Comparison of ENCODE assay signal across 8 cellular contexts in genomic region chr10:86899670-86900276, GRCh38. TPM values are rescaled to one million over a fixed set of nuclear protein-coding genes. Genes with fewer than 3 reads are reported as not detected.
A peak's percentile ranks its signal among the peaks of the same experiment; 100 is the strongest.
DNase-seq lines count a peak whose midpoint lies in the region; ATAC-seq and TF ChIP-seq lines count a peak whose summit lies in the region.

No MANE protein-coding gene starts in this region.

- H2BK120ac ChIP-seq in IMR-90 (ENCODE audit: low read depth, low read length) = no peak overlapping the region

- no peak overlapping the region for H3K18ac ChIP-seq in IMR-90 (ENCODE audit: low read depth, low read length)

- H4K8ac ChIP-seq in IMR-90 (ENCODE audit: low read depth in 2 of 2, low read length in 2 of 2) = no peak overlapping the region

- H2AFZ ChIP-seq in IMR-90 (replicated peaks; ENCODE audit: low read length, poor library complexity) (no peak overlapping the region), mammary epithelial cell (ENCODE audit: low read depth, low read length) (no peak overlapping the region)

- no TSS peak for BruUV-seq in IMR-90 (replicated peaks; lab: Mats Ljungman, UMichigan)
- no TSS peak for BruUV-seq in mammary epithelial cell (replicated peaks; lab: Mats Ljungman, UMichigan)

- no peak overlapping the region for H3K4me3 ChIP-seq in IMR-90 (ENCODE audit: insufficient read depth, low read depth, low read length)
- H3K4me3 ChIP-seq in mammary epithelial cell (replicated peaks in 1 of 3; ENCODE audit: insufficient read depth in 1 of 3, low read depth in 2 of 3, low read length in 3 of 3) = no peak overlapping the region

- H4K20me1 ChIP-seq in IMR-90 (ENCODE audit: insufficient read depth, low read length) = 0 out of 2 replicates have a peak, but pooled peaks cover 4% of the 10 kb centered on the region
- no peaks in the 10 kb centered on the region for H4K20me1 ChIP-seq in mammary epithelial cell (ENCODE audit: insufficient read depth, low read length)

- H3K23ac ChIP-seq in IMR-90 (ENCODE audit: low read depth, low read length) = no peak overlapping the region

- dilution Hi-C loops in IMR-90 (cut with HindIII; ENCODE audit: low sequenced_read_pairs, unreplicated experiment) = no loop called here
- dilution Hi-C loops in mammary epithelial cell (cut with HindIII; ENCODE audit: low sequenced_read_pairs) = loop anchor here (10.0 kb wide), 1 partner anchor 195 kb away; no protein-coding TSS in a partner anchor

- no peak overlapping the region for H3K4me2 ChIP-seq in IMR-90 (ENCODE audit: low read depth, low read length)
- H3K4me2 ChIP-seq in mammary epithelial cell (ENCODE audit: insufficient read depth, low read depth, low read length) = no peak overlapping the region

- H2AK9ac ChIP-seq in IMR-90 (replicated peaks; ENCODE audit: low read depth, low read length, poor library complexity) = no peak overlapping the region

- H3K56ac ChIP-seq in IMR-90 (ENCODE audit: extremely low read depth, insufficient read depth, low read length) = no peak overlapping the region

- H3K9ac ChIP-seq in IMR-90 (ENCODE audit: low read depth, low read length) = no peak overlapping the region
- H3K9ac ChIP-seq in mammary epithelial cell (ENCODE audit: insufficient read depth, low read length) = no peak overlapping the region

- in situ Hi-C loops in IMR-90 (cut with MboI; ENCODE audit: low sequenced_read_pairs) = loop anchor here (5.0 to 25.0 kb wide), 3 partner anchors 192 to 495 kb away; partner anchors contain the start of gene WAPL
- in situ Hi-C loops in SK-MEL-5 (cut with HindIII; ENCODE audit: low pct_unique_long_range_greater_than_20kb, low sequenced_read_pairs) = no loop called here
- in situ Hi-C loops in mammary epithelial cell (cut with MboI; ENCODE audit: low sequenced_read_pairs in 2 of 2) = loop anchor here (5.0 kb wide), 2 partner anchors 197 to 202 kb away; no protein-coding TSS in a partner anchor

- H2BK20ac ChIP-seq in IMR-90 (ENCODE audit: low read depth, low read length) = no peak overlapping the region

- TF ChIP-seq RAD21 in IMR-90 (IDR thresholded peaks at IDR 0.05; ENCODE audit: low read length) = peak; percentile 77

- CTCF ChIA-PET in IMR-90 (lab: Yijun Ruan, JAX) (interaction anchor here (1.0 to 3.2 kb wide), 4 partner anchors 48 to 206 kb away, joined by 3 to 12 read pairs (median 4); no protein-coding TSS in a partner anchor), mammary epithelial cell (lab: Charles Lee; ENCODE audit: low non-redundant PET) (no interaction called here)

- no peak overlapping the region for H3K4ac ChIP-seq in IMR-90 (ENCODE audit: low read depth, low read length)

- TF ChIP-seq CTCF in IMR-90 (conservative IDR thresholded peaks at IDR 0.05; ENCODE audit: low read depth, low read length) = peak; percentile 74
- peak; percentile 72 to 88 for TF ChIP-seq CTCF in mammary epithelial cell (conservative IDR thresholded peaks at IDR 0.05 in 1 of 2, IDR thresholded peaks at IDR 0.05 in 1 of 2; ENCODE audit: extremely low read depth in 1 of 2, insufficient read depth in 1 of 2, low read depth in 1 of 2, low read length in 2 of 2)

- H3K14ac ChIP-seq in IMR-90 (replicated peaks; ENCODE audit: low read depth, low read length) = no peak overlapping the region

- DNase-seq in DMS 273 (lab: John Stamatoyannopoulos, UW; ENCODE audit: unreplicated experiment) = peak; percentile 67
- no peak for DNase-seq in DMS 273 treated with DMSO at 0.1 percent for 48 hours (lab: John Stamatoyannopoulos, UW)
- peak; percentile 71 for DNase-seq in IMR-90
- DNase-seq in SK-MEL-5 (ENCODE audit: low read depth, low spot score) = peak; percentile 76
- peak; percentile 44 for DNase-seq in mammary epithelial cell
- DNase-seq in iris pigment epithelial cell (ENCODE audit: low read depth) = peak; percentile 74
- peak in 2 of 3 donors; percentile 9 to 42 for DNase-seq in stimulated activated CD4-positive, alpha-beta T cell treated with anti-CD3 and anti-CD28 coated beads, Interleukin-12 subunit alpha, Interleukin-12 subunit beta, amount 100 ng/mL, for 48 hours (ENCODE audit: low read depth in 2 of 3, low spot score in 1 of 3)

- POLR2A ChIA-PET in IMR-90 (lab: Charles Lee; ENCODE audit: unreplicated experiment) = no interaction called here

- H3K4me1 ChIP-seq in IMR-90 (ENCODE audit: control insufficient read depth, insufficient read depth, low read length) (peaks cover 2% of the 10 kb centered on the region), mammary epithelial cell (ENCODE audit: insufficient read depth, low read length) (no peaks in the 10 kb centered on the region)

- H3K9me3 ChIP-seq in IMR-90 (ENCODE audit: control insufficient read depth, insufficient read depth, low read length) = no peaks in the 10 kb centered on the region
- no peaks in the 10 kb centered on the region for H3K9me3 ChIP-seq in mammary epithelial cell (replicated peaks; ENCODE audit: insufficient read depth, low read length)

- no peaks in the 10 kb centered on the region; the same call in 1 of the 2 replicates for H3K9me1 ChIP-seq in IMR-90 (ENCODE audit: insufficient read depth, low read length)

- no peak overlapping the region for H4K5ac ChIP-seq in IMR-90 (ENCODE audit: low read depth, low read length)

- H2AK5ac ChIP-seq in IMR-90 (ENCODE audit: low read depth, low read length) = no peak overlapping the region

- WGBS in IMR-90 (ENCODE audit: extremely low coverage in 2 of 2, insufficient read length in 1 of 2), 2 experiments = no CpG with 5 or more reads among the region's 9 CpGs
- WGBS in mammary epithelial cell (ENCODE audit: low coverage, missing lambda C conversion rate) = 22% methylated on average over 9 of the region's 9 CpGs

- H3K36me3 ChIP-seq in IMR-90 (ENCODE audit: control insufficient read depth, insufficient read depth, low read length) (peaks cover 9% of the 10 kb centered on the region), mammary epithelial cell (ENCODE audit: insufficient read depth, low read length) (no peaks in the 10 kb centered on the region)

- ATAC-seq in IMR-90 (ENCODE audit: low read depth) (peak; percentile 81), HG02938 (IDR thresholded peaks at IDR 0.05; ENCODE audit: unreplicated experiment) (no peak)

- TF ChIP-seq POLR2A in IMR-90 (IDR thresholded peaks at IDR 0.05; ENCODE audit: low read depth, low read length) = no peak

- H3K79me1 ChIP-seq in IMR-90 (ENCODE audit: low read depth in 1 of 2, low read length in 2 of 2) = peaks cover 10 to 16% of the 10 kb centered on the region in 2 experiments; a peak in 3 of 4 replicates

- no peak overlapping the region for H2BK15ac ChIP-seq in IMR-90 (ENCODE audit: low read depth, low read length)

- H2BK5ac ChIP-seq in IMR-90 (ENCODE audit: low read depth, low read length, poor library complexity, severe bottlenecking) = no peak overlapping the region

- H3K27me3 ChIP-seq in IMR-90 (ENCODE audit: control insufficient read depth, insufficient read depth, low read length) (no peaks in the 10 kb centered on the region), mammary epithelial cell (ENCODE audit: insufficient read depth, low read length) (no peaks in the 10 kb centered on the region)

- intact Hi-C loops in IMR-90 (cut with micrococcal nuclease) = loop anchor here (1.0 kb wide), 4 partner anchors 142 to 211 kb away; no protein-coding TSS in a partner anchor
- intact Hi-C loops in mammary epithelial cell (cut with micrococcal nuclease) = loop anchor here (1.0 to 2.0 kb wide), 4 partner anchors 143 to 211 kb away; partner anchors contain the start of gene BMPR1A

- H3K27ac ChIP-seq in IMR-90 (ENCODE audit: insufficient read depth, low read length) (no peak overlapping the region), mammary epithelial cell (ENCODE audit: insufficient read depth, low read depth, low read length) (no peak overlapping the region)

- H3K79me2 ChIP-seq in mammary epithelial cell (ENCODE audit: insufficient read depth, low read length) = no peaks in the 10 kb centered on the region

- H4K91ac ChIP-seq in IMR-90 (ENCODE audit: insufficient read depth, low read depth, low read length) = no peak overlapping the region

TF ChIP-seq in IMR-90, 13 proteins besides CTCF, POLR2A, EP300 and RAD21:
- TF ChIP-seq MXI1 (IDR thresholded peaks at IDR 0.05; ENCODE audit: borderline replicate concordance, low read depth, low read length) (0 out of 2 replicates have a peak, but pooled peaks have one; percentile 31), SMC3 (IDR thresholded peaks at IDR 0.05; ENCODE audit: low read depth, low read length) (peak; percentile 75), CHD1 (IDR thresholded peaks at IDR 0.05; ENCODE audit: low read depth, low read length) (no peak)
TF ChIP-seq in IMR-90: peak in this region for 2.

RNA-seq across cellular contexts. Expression of gene MMRN2, which starts 57.6 kb away (rescaled TPM):
- total RNA-seq in IMR-90 (2012; rRNA removed) (0.56 and 1.8 TPM in 2 replicates), mammary epithelial cell (10 to 100 TPM in 1 of 2 donors, 1 to 10 TPM in 1; 8.5 to 13.7 TPM)
- polyA plus RNA-seq in IMR-90 (2012; rRNA removed) (1.0 and 1.6 TPM in 2 replicates), mammary epithelial cell (11.6 TPM)
- polyA plus RNA-seq in IMR-90 (2012; cell fraction: cytosol; rRNA removed) = 0.40 and 0.51 TPM in 2 replicates
- 3.8 and 4.2 TPM in 2 replicates for polyA plus RNA-seq in IMR-90 (2012; cell fraction: nucleus; rRNA removed; ENCODE audit: low replicate concordance)
- 0.08 TPM in 1 of 2 replicates, not detected in the other for total RNA-seq in SK-MEL-5 (2014; rRNA removed; shearing (Covaris generic))
- polyA plus RNA-seq in SK-MEL-5 (2015; cell fraction: cytosol; rRNA removed) = 0.04 TPM in 2 replicates
- polyA plus RNA-seq in SK-MEL-5 (2015; cell fraction: nucleus; rRNA removed) = not detected in 2 replicates
- polyA minus RNA-seq in mammary epithelial cell = 5.4 TPM

RNA-seq across cellular contexts. Expression of gene SNCG, which starts 58.6 kb away (rescaled TPM):
- 10.6 and 11.9 TPM in 2 replicates for total RNA-seq in IMR-90 (2012; rRNA removed)
- 17.9 and 19.0 TPM in 2 replicates for polyA plus RNA-seq in IMR-90 (2012; rRNA removed)
- polyA plus RNA-seq in IMR-90 (2012; cell fraction: cytosol; rRNA removed) = 19.4 and 24.5 TPM in 2 replicates
- 12.2 and 13.8 TPM in 2 replicates for polyA plus RNA-seq in IMR-90 (2012; cell fraction: nucleus; rRNA removed; ENCODE audit: low replicate concordance)
- total RNA-seq in SK-MEL-5 (2014; rRNA removed; shearing (Covaris generic)) = 0.83 TPM in 1 of 2 replicates, not detected in the other
- polyA plus RNA-seq in SK-MEL-5 (2015; cell fraction: cytosol; rRNA removed) = not detected in 2 replicates
- not detected in 2 replicates for polyA plus RNA-seq in SK-MEL-5 (2015; cell fraction: nucleus; rRNA removed)
- total RNA-seq in mammary epithelial cell = 10 to 100 TPM; 25.7 to 54.0 TPM
- polyA plus RNA-seq in mammary epithelial cell = 101 TPM
- 31.4 TPM for polyA minus RNA-seq in mammary epithelial cell
